26 cellular contexts compared by ENCODE assay signal in the genomic region with DNA sequence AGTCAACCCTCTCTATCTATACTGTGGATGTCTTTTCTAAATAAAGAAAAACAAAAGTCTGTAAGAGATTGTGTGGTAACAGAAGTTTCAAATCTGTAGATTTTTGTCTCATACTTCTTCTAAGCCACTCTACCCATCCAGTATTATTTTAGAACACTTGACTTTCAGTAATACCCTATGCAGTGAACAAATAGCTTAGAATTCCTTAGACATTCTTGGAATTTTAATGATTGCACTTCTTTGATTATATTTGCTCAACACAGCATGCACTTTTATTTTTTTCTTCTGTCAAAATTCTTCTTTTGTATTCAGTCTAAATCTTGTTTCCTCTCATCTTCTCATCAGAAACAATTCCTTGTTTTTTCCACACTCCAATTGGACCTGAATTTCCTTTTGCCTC.
"Had no signal": no experiment of that assay in that cellular context is flagged by ENCODE, and none has a peak within 500 bp of the region (broad histone marks: within the 10 kb centered on the region; RNA-seq: fewer than 3 reads in every experiment).

No MANE protein-coding gene starts in this region.

- ATAC-seq: activated naive CD4-positive, alpha-beta T cell treated with anti-CD3 and anti-CD28 coated beads, Interleukin-2, amount 50 U/mL, for 72 hours; activated T-cell treated with anti-CD3 and anti-CD28 coated beads, Interleukin-2, amount 50 U/mL, for 72 hours; effector memory CD8-positive, alpha-beta T cell; gastroesophageal sphincter had no signal

- H3K36me3 ChIP-seq: brain microvascular endothelial cell, esophagus squamous epithelium, gastroesophageal sphincter had no signal

- H3K27me3 ChIP-seq: brain microvascular endothelial cell, esophagus squamous epithelium, gastroesophageal sphincter had no signal

- DNase-seq: activated CD4-positive, alpha-beta memory T cell treated with anti-CD3 and anti-CD28 coated beads, Interleukin-2, amount 10 ng/mL, durations not matched to agents 7 days and 5 days; activated CD4-positive, alpha-beta T cell treated with anti-CD3 and anti-CD28 coated beads for 1 hour; activated CD4-positive, alpha-beta T cell treated with anti-CD3 and anti-CD28 coated beads for 4 hours; activated CD4-positive, alpha-beta T cell treated with anti-CD3 and anti-CD28 coated beads, Interleukin-2, amount 10 ng/mL, durations not matched to agents 7 days and 5 days; activated CD4-positive, alpha-beta T cell treated with anti-CD3 and anti-CD28 coated beads, Interleukin-2, amount 50 U/mL, for 4 hours; activated CD8-positive, alpha-beta memory T cell treated with anti-CD3 and anti-CD28 coated beads, Interleukin-2, amount 50 U/mL, for 48 hours; activated gamma-delta T cell; activated naive CD4-positive, alpha-beta T cell; activated naive CD4-positive, alpha-beta T cell treated with anti-CD3 and anti-CD28 coated beads, Interleukin-2, amount 10 ng/mL, durations not matched to agents 7 days and 5 days; activated naive CD8-positive, alpha-beta T cell treated with anti-CD3 and anti-CD28 coated beads, Interleukin-2, amount 10 ng/mL, durations not matched to agents 7 days and 5 days; activated T-cell treated with anti-CD3 and anti-CD28 coated beads for 4 hours; activated T-cell treated with anti-CD3 and anti-CD28 coated beads, Interleukin-2, amount 50 U/mL, for 24 hours; activated T-cell treated with anti-CD3 and anti-CD28 coated beads, Interleukin-2, amount 50 U/mL, for 72 hours; amniotic stem cell; anterior cingulate cortex; brain microvascular endothelial cell; dermis blood vessel endothelial cell; effector CD4-positive, alpha-beta T cell; effector memory CD8-positive, alpha-beta T cell; erythroblast; esophagus squamous epithelium; foreskin melanocyte; T-helper 2 cell had no signal

- H3K9me3 ChIP-seq: gastroesophageal sphincter had no signal

- H3K4me3 ChIP-seq: coronary artery, esophagus squamous epithelium, gastroesophageal sphincter had no signal

- H3K4me1 ChIP-seq: esophagus squamous epithelium, gastroesophageal sphincter had no signal

- H3K27ac ChIP-seq: brain microvascular endothelial cell, coronary artery, esophagus squamous epithelium, gastroesophageal sphincter had no signal
